ENCODE assay signal across 8 cellular contexts in genomic region chr5:164312801-164313200, GRCh38.
"Had no signal": no experiment of that assay in that cellular context is flagged by ENCODE, and none has a peak within 500 bp of the region (broad histone marks: within the 10 kb centered on the region; RNA-seq: fewer than 3 reads in every experiment).

No MANE protein-coding gene starts in this region.

- FAIRE-seq: G401.6, GM12878, GM12891, GM12892, GM18507, GM19239 had no signal

- ATAC-seq: GM12878 had no signal

- DNase-seq: GDM1, GF-D8 had no signal

- H3K4me3 ChIP-seq: GM12878 had no signal
